ENCODE assay signal across 18 cellular contexts in the genomic region with DNA sequence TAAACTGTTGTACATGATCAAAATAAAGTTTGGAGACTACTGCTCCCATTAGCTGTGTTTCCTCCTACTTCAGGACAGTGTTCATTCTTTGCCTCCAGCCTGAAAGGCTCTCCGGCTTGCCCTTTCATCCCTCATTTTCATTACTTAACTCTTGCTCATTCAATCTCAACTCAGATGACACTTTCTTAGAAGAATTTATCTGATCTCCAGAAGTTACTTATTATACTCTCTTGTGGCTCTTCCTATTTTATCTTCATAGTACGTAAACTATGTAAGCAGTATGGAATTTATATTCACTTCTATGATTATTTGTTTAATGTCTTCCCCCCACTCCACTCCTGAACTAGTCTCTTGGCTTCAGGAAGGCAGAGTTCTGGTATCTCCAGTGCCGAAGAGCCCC.
A peak's percentile ranks its signal among the peaks of the same experiment; 100 is the strongest.
DNase-seq lines count a peak whose midpoint lies in the region; ATAC-seq, FAIRE-seq and TF ChIP-seq lines count a peak whose summit lies in the region.
"Had no signal": no experiment of that assay in that cellular context is flagged by ENCODE, and none has a peak within 500 bp of the region (broad histone marks: within the 10 kb centered on the region; RNA-seq: fewer than 3 reads in every experiment).

No MANE protein-coding gene starts in this region.

- CTCF ChIA-PET in activated CD8-positive, alpha-beta T cell treated with anti-CD3 and anti-CD28 coated beads for 36 hours (lab: Charles Lee): no interaction called here

- H3K4me3 ChIP-seq in astrocyte (ENCODE audit: insufficient read depth, low read depth, low read length): no peak overlapping the region
- H3K4me3 ChIP-seq in foreskin fibroblast (ENCODE audit: low read depth in 1 of 2, low read length in 2 of 2): no peak overlapping the region
- H3K4me3 ChIP-seq: GM23338 had no signal

- FAIRE-seq in astrocyte (lab: Jason Lieb, UNC): no peak
- FAIRE-seq: G401.6, GM12891 had no signal

- no peaks in the 10 kb centered on the region for H3K4me1 ChIP-seq in astrocyte (ENCODE audit: insufficient read depth, low read length)

- POLR2A ChIA-PET in activated CD8-positive, alpha-beta T cell treated with anti-CD3 and anti-CD28 coated beads for 36 hours (lab: Charles Lee): no interaction called here

- no peaks in the 10 kb centered on the region for H3K9me3 ChIP-seq in astrocyte (ENCODE audit: insufficient read depth, low read depth, low read length)

- H3K4me2 ChIP-seq in astrocyte (ENCODE audit: low read length): peak overlapping the region; percentile 25
- H3K4me2 ChIP-seq: GM23338 had no signal

- H4K20me1 ChIP-seq in astrocyte (ENCODE audit: insufficient read depth, low read length): no peaks in the 10 kb centered on the region

- no peak overlapping the region for H3K27ac ChIP-seq in astrocyte (ENCODE audit: low read depth, low read length)

- H3K27me3 Mint-ChIP-seq in astrocyte (ENCODE audit: low read depth, unreplicated experiment): no peaks in the 10 kb centered on the region
- no peaks in the 10 kb centered on the region for H3K27me3 Mint-ChIP-seq in activated CD8-positive, alpha-beta T cell treated with anti-CD3 and anti-CD28 coated beads for 36 hours
- H3K27me3 Mint-ChIP-seq: B cell; CD4-positive, alpha-beta T cell had no signal

- no peak for TF ChIP-seq CTCF in astrocyte (IDR thresholded peaks at IDR 0.05; ENCODE audit: insufficient read depth, low read depth, low read length)
- TF ChIP-seq CTCF in activated CD8-positive, alpha-beta T cell treated with anti-CD3 and anti-CD28 coated beads for 36 hours (IDR thresholded peaks at IDR 0.05): no peak
- no peak for TF ChIP-seq CTCF in foreskin fibroblast (IDR thresholded peaks at IDR 0.05; ENCODE audit: low read depth, low read length)

- H3K9ac ChIP-seq in astrocyte (ENCODE audit: low read length): no peak overlapping the region

- H3K79me2 ChIP-seq in astrocyte (ENCODE audit: insufficient read depth, low read length): no peaks in the 10 kb centered on the region

- peak; percentile 4 for DNase-seq in ELR (ENCODE audit: low read depth)
- peak; percentile 21 for DNase-seq in OCI-M1 (lab: John Stamatoyannopoulos, UW)
- no peak for DNase-seq in astrocyte (ENCODE audit: low read depth)
- peak; percentile 20 for DNase-seq in kidney tubule cell (ENCODE audit: low spot score)
- DNase-seq in NCI-H82 treated with DMSO at 0.1 percent for 48 hours (lab: John Stamatoyannopoulos, UW; ENCODE audit: unreplicated experiment): no peak
- DNase-seq in stimulated activated CD4-positive, alpha-beta T cell treated with anti-CD3 and anti-CD28 coated beads, Interleukin-4, amount 100 ng/mL, for 4 hours: no peak
- no peak for DNase-seq in activated CD8-positive, alpha-beta T cell treated with anti-CD3 and anti-CD28 coated beads for 36 hours
- DNase-seq in foreskin fibroblast: no peak
- DNase-seq: C1 segment of cervical spinal cord; Calu3; CD4-positive, alpha-beta T cell; DMS 273 treated with DMSO at 0.1 percent for 48 hours; H9; IMR-90 had no signal

- no peaks in the 10 kb centered on the region for H3K36me3 Mint-ChIP-seq in astrocyte (ENCODE audit: low read depth, unreplicated experiment)
- no peaks in the 10 kb centered on the region for H3K36me3 Mint-ChIP-seq in activated CD8-positive, alpha-beta T cell treated with anti-CD3 and anti-CD28 coated beads for 36 hours (ENCODE audit: low read depth)

- no peak for ATAC-seq in activated CD8-positive, alpha-beta T cell treated with anti-CD3 and anti-CD28 coated beads for 36 hours
- ATAC-seq: GM23338 had no signal

- H3K27me3 ChIP-seq in astrocyte (ENCODE audit: insufficient read depth, low read length): no peaks in the 10 kb centered on the region

- no peaks in the 10 kb centered on the region for H3K36me3 ChIP-seq in astrocyte (ENCODE audit: insufficient read depth, low read length)

- H3K9me3 Mint-ChIP-seq in astrocyte (ENCODE audit: unreplicated experiment): no peaks in the 10 kb centered on the region
- no peaks in the 10 kb centered on the region for H3K9me3 Mint-ChIP-seq in activated CD8-positive, alpha-beta T cell treated with anti-CD3 and anti-CD28 coated beads for 36 hours
- H3K9me3 Mint-ChIP-seq: CD4-positive, alpha-beta T cell; GM23338; H9 had no signal

- no peak overlapping the region for H2AFZ ChIP-seq in astrocyte (ENCODE audit: low read depth, low read length)
- H2AFZ ChIP-seq: GM23338 had no signal

- H3K4me1 Mint-ChIP-seq in astrocyte (ENCODE audit: low read depth, unreplicated experiment): peaks cover 7% of the 10 kb centered on the region
- H3K4me1 Mint-ChIP-seq in activated CD8-positive, alpha-beta T cell treated with anti-CD3 and anti-CD28 coated beads for 36 hours (ENCODE audit: low read depth): no peaks in the 10 kb centered on the region
- H3K4me1 Mint-ChIP-seq: B cell, GM23338, H9 had no signal

- intact Hi-C loops in activated CD8-positive, alpha-beta T cell treated with anti-CD3 and anti-CD28 coated beads for 36 hours (cut with micrococcal nuclease): no loop called here

- peak overlapping the region; percentile 70 for H3K27ac Mint-ChIP-seq in astrocyte (ENCODE audit: unreplicated experiment)
- no peak overlapping the region for H3K27ac Mint-ChIP-seq in activated CD8-positive, alpha-beta T cell treated with anti-CD3 and anti-CD28 coated beads for 36 hours
- H3K27ac Mint-ChIP-seq: B cell; CD4-positive, alpha-beta T cell; GM23338 had no signal

- H3K4me3 Mint-ChIP-seq in astrocyte (ENCODE audit: unreplicated experiment): no peak overlapping the region
- H3K4me3 Mint-ChIP-seq in activated CD8-positive, alpha-beta T cell treated with anti-CD3 and anti-CD28 coated beads for 36 hours: no peak overlapping the region
- H3K4me3 Mint-ChIP-seq: B cell; CD4-positive, alpha-beta T cell; GM23338; H9 had no signal

Comparison
In these comparisons a context has a peak if more than half of its experiments do, and no peak if none do; other contexts are left out.
1. DNase-seq: peak in ELR (single experiment), OCI-M1 (single experiment) and kidney tubule cell (single experiment); none in astrocyte (single experiment), NCI-H82 treated with DMSO at 0.1 percent for 48 hours (single experiment), stimulated activated CD4-positive, alpha-beta T cell treated with anti-CD3 and anti-CD28 coated beads, Interleukin-4, amount 100 ng/mL, for 4 hours (0 of 2), activated CD8-positive, alpha-beta T cell treated with anti-CD3 and anti-CD28 coated beads for 36 hours (single experiment) and foreskin fibroblast (0 of 2).